Comparison of ENCODE assay signal across 20 cellular contexts in genomic region chr9:104142799-104143553, GRCh38.
"Had no signal": no experiment of that assay in that cellular context is flagged by ENCODE, and none has a peak within 500 bp of the region (broad histone marks: within the 10 kb centered on the region; RNA-seq: fewer than 3 reads in every experiment).

No MANE protein-coding gene starts in this region.

- H3K4me1 ChIP-seq: esophagus muscularis mucosa, gastrocnemius medialis, neural progenitor cell, pancreas, upper lobe of right lung, vagina had no signal

- H3K36me3 ChIP-seq: gastrocnemius medialis, pancreas, vagina had no signal

- H3K27me3 ChIP-seq: esophagus muscularis mucosa, gastrocnemius medialis, neural progenitor cell, pancreas, tibial artery, upper lobe of right lung, vagina had no signal

- H3K27me3 Mint-ChIP-seq: dendritic cell treated with granulocyte-macrophage colony-stimulating factor and Interleukin-4, amounts not matched to agents 40 ng/mL and 50 ng/mL, for 4 days; effector memory CD8-positive, alpha-beta T cell; naive thymus-derived CD4-positive, alpha-beta T cell; progenitor cell of endocrine pancreas had no signal

- H3K9ac ChIP-seq: neural progenitor cell had no signal

- H3K9me3 ChIP-seq: esophagus muscularis mucosa, gastrocnemius medialis, pancreas, tibial artery, upper lobe of right lung, vagina had no signal

- H3K4me1 Mint-ChIP-seq: neural progenitor cell had no signal

- DNase-seq: effector memory CD8-positive, alpha-beta T cell; gastrocnemius medialis; islet precursor cell; mammary epithelial cell; naive thymus-derived CD4-positive, alpha-beta T cell; occipital lobe; pancreas; right cardiac atrium; small intestine; stimulated activated CD4-positive, alpha-beta T cell treated with anti-CD3 and anti-CD28 coated beads, Interleukin-12 subunit alpha, Interleukin-12 subunit beta, amount 100 ng/mL, for 4 hours; stimulated activated naive CD4-positive, alpha-beta T cell treated with Interleukin-2 at 50 U/mL for 16 hours; tibial artery; upper lobe of right lung had no signal

- H3K4me3 ChIP-seq: esophagus muscularis mucosa, gastrocnemius medialis, neural progenitor cell, pancreas, tibial artery, upper lobe of right lung, vagina had no signal

- H3K27ac ChIP-seq: epithelial cell of prostate, esophagus muscularis mucosa, gastrocnemius medialis, neural progenitor cell, pancreas, tibial artery, upper lobe of right lung, vagina had no signal

- H3K9me3 Mint-ChIP-seq: dendritic cell treated with granulocyte-macrophage colony-stimulating factor and Interleukin-4, amounts not matched to agents 40 ng/mL and 50 ng/mL, for 4 days; effector memory CD8-positive, alpha-beta T cell; naive thymus-derived CD4-positive, alpha-beta T cell; neural progenitor cell had no signal

- H3K4me3 Mint-ChIP-seq: dendritic cell treated with granulocyte-macrophage colony-stimulating factor and Interleukin-4, amounts not matched to agents 40 ng/mL and 50 ng/mL, for 4 days; effector memory CD8-positive, alpha-beta T cell; naive thymus-derived CD4-positive, alpha-beta T cell; neural progenitor cell had no signal

- H2AFZ ChIP-seq: neural progenitor cell had no signal

- H3K4me2 ChIP-seq: neural progenitor cell had no signal

- H3K27ac Mint-ChIP-seq: dendritic cell treated with granulocyte-macrophage colony-stimulating factor and Interleukin-4, amounts not matched to agents 40 ng/mL and 50 ng/mL, for 4 days; effector memory CD8-positive, alpha-beta T cell; naive thymus-derived CD4-positive, alpha-beta T cell; neural progenitor cell; progenitor cell of endocrine pancreas had no signal

- ATAC-seq: effector memory CD8-positive, alpha-beta T cell; gastrocnemius medialis; left lobe of liver; naive thymus-derived CD4-positive, alpha-beta T cell; pancreas; right cardiac atrium; upper lobe of right lung had no signal
